In the genomic region with DNA sequence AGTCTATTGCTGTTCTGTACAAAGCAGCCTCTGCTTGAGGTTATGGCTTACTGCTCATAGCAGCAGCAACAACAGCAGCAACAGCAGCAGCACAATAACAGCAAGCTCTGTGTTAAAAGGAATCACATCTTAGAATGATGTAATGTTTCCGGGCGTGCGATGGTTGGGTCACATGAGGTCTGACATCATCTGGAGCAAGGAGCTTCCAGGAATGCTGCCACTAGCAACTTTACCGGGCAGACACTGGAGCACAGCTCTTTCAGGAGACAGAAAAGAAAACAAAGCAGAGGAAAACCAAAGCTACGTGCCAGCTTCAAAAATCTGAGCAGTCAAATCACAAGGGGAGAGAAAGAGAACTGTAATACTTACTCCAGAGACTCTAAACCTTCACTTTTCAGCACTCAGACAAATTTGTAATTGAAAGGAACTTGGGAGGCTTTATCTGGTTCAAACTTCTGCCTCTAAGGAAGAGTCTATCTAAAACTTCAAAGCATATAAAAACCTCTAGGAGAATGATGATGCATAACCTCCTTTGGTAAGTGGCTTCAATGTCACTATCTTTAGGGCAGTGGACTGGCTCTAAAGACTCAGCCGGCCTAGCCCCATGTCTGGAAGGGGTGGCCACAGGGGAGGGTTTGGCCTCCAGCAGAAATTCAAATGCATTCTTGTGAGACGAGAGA, we compare ENCODE assay signal across 8 cellular contexts. TPM values are rescaled to one million over a fixed set of nuclear protein-coding genes. Genes with fewer than 3 reads are reported as not detected.
A peak's percentile ranks its signal among the peaks of the same experiment; 100 is the strongest.
DNase-seq lines count a peak whose midpoint lies in the region; ATAC-seq and TF ChIP-seq lines count a peak whose summit lies in the region.

No MANE protein-coding gene starts in this region.

- peaks cover 16 to 21% of the 10 kb centered on the region in 2 donors for H3K27me3 Mint-ChIP-seq in T-cell

- no peak overlapping the region for H3K27ac Mint-ChIP-seq in T-cell

- TF ChIP-seq POLR2A in thyroid gland (IDR thresholded peaks at IDR 0.05), result peak in 1 of 2 donors; percentile 61

- peak; percentile 69 for DNase-seq in Ammon's horn (ENCODE audit: low spot score)
- peak; percentile 35 for DNase-seq in NCI-H2196 treated with DMSO at 0.1 percent for 48 hours (lab: John Stamatoyannopoulos, UW; ENCODE audit: unreplicated experiment)
- peak; percentile 23 for DNase-seq in colonic mucosa
- DNase-seq in left lung, result peak in 1 of 2 donors; percentile 74
- DNase-seq in thyroid gland, result peak; percentile 90 to 92
- DNase-seq in activated T-cell treated with anti-CD3 and anti-CD28 coated beads, Interleukin-2, amount 50 U/mL, for 1 hour, result no peak
- DNase-seq in NCI-H2171 treated with DMSO at 0.1 percent for 48 hours (lab: John Stamatoyannopoulos, UW), result no peak
- no peak for DNase-seq in T-cell

- POLR2A ChIA-PET in T-cell (lab: Charles Lee), result interaction anchor here in 1 of 2 donors (0.6 kb wide), 1 partner anchor 33 kb away, joined by 3 read pairs; no protein-coding TSS in a partner anchor

- no peaks in the 10 kb centered on the region for H3K27me3 ChIP-seq in colonic mucosa
- peaks cover 0 to 9% of the 10 kb centered on the region in 2 donors for H3K27me3 ChIP-seq in left lung
- H3K27me3 ChIP-seq in thyroid gland, result no peaks in the 10 kb centered on the region

- peaks cover 0 to 6% (median 0%) of the 10 kb centered on the region in 3 donors for H3K9me3 Mint-ChIP-seq in T-cell

- H3K36me3 ChIP-seq in colonic mucosa (no peaks in the 10 kb centered on the region), left lung (no peaks in the 10 kb centered on the region), thyroid gland (no peaks in the 10 kb centered on the region)

- no peak overlapping the region for H3K27ac ChIP-seq in colonic mucosa
- H3K27ac ChIP-seq in left lung, result peak overlapping the region; percentile 59 to 61
- H3K27ac ChIP-seq in thyroid gland, result peak overlapping the region; percentile 80 to 92 (median 84)

- TF ChIP-seq CTCF in colonic mucosa (IDR thresholded peaks at IDR 0.05), result no peak
- TF ChIP-seq CTCF in left lung (IDR thresholded peaks at IDR 0.05), result no peak
- no peak for TF ChIP-seq CTCF in thyroid gland (IDR thresholded peaks at IDR 0.05)

- intact Hi-C loops in colonic mucosa (cut with DNase I), result no loop called here
- intact Hi-C loops in left lung (cut with DNase I), result no loop called here
- intact Hi-C loops in thyroid gland (cut with DNase I), result no loop called here

- H3K4me3 ChIP-seq in colonic mucosa (no peak overlapping the region), left lung (no peak overlapping the region), thyroid gland (replicated peaks in 1 of 3) (no peak overlapping the region)

- H3K9ac ChIP-seq in colonic mucosa (ENCODE audit: low read depth in 2 of 2, low read length in 2 of 2), result no peak overlapping the region

- peak; percentile 83 for ATAC-seq in left lung
- no peak for ATAC-seq in T-cell (replicated peaks in 1 of 4)

- no peak overlapping the region for H3K4me3 Mint-ChIP-seq in T-cell

- H3K4me1 Mint-ChIP-seq in T-cell, result no peaks in the 10 kb centered on the region

- CTCF ChIA-PET in T-cell (lab: Charles Lee), result interaction anchor here in 1 of 2 donors (0.6 kb wide), 1 partner anchor 27 kb away, joined by 3 read pairs; no protein-coding TSS in a partner anchor

- 13 to 18% methylated on average over 7 of the region's 7 CpGs for WGBS in thyroid gland, 2 donors

- no peaks in the 10 kb centered on the region for H3K4me1 ChIP-seq in colonic mucosa
- no peaks in the 10 kb centered on the region for H3K4me1 ChIP-seq in left lung
- H3K4me1 ChIP-seq in thyroid gland, result peaks cover 10 to 16% of the 10 kb centered on the region in 2 donors

- H3K36me3 Mint-ChIP-seq in T-cell, result no peaks in the 10 kb centered on the region

- H3K9me3 ChIP-seq in colonic mucosa (no peaks in the 10 kb centered on the region), left lung (no peaks in the 10 kb centered on the region), thyroid gland (no peaks in the 10 kb centered on the region)

RNA-seq across cellular contexts. Expression of gene RAB3GAP2, which starts 28.3 kb away (rescaled TPM):
- total RNA-seq in colonic mucosa, result 10 to 100 TPM; 33.2 to 34.2 TPM
- total RNA-seq in left lung, result 10 to 100 TPM; 35.4 to 43.3 TPM
- 10 to 100 TPM; 37.0 to 53.1 (median 42.9) TPM for total RNA-seq in thyroid gland
- total RNA-seq in T-cell, result 10 to 100 TPM; 42.1 to 55.1 (median 46.7) TPM

Comparison
In these comparisons a context has a peak if more than half of its experiments do, and no peak if none do; other contexts are left out.
1. DNase-seq: peak in Ammon's horn (single experiment), NCI-H2196 treated with DMSO at 0.1 percent for 48 hours (single experiment), colonic mucosa (single experiment) and thyroid gland (2 of 2); none in activated T-cell treated with anti-CD3 and anti-CD28 coated beads, Interleukin-2, amount 50 U/mL, for 1 hour (single experiment), NCI-H2171 treated with DMSO at 0.1 percent for 48 hours (single experiment) and T-cell (0 of 34).